Comparison of ENCODE assay signal across 8 cellular contexts in the genomic region with DNA sequence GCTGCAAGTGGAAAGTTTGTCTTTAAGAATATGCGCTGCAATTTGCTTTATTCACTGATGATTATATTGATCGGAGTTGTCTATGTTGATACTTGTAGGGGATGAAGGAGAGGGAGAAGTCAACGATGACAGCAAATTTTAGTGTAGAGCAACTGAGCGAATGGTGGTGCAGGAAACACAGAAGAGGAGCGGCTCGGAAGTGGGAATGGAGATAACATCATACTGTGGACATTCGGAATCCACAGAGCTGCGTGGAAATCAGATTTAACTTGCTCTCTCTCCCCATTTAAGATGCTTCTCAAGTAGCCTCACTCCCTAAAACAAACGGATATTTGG. TPM values are rescaled to one million over a fixed set of nuclear protein-coding genes. Genes with fewer than 3 reads are reported as not detected.
A peak's percentile ranks its signal among the peaks of the same experiment; 100 is the strongest.
DNase-seq lines count a peak whose midpoint lies in the region; ATAC-seq and TF ChIP-seq lines count a peak whose summit lies in the region.

No MANE protein-coding gene starts in this region.

- H3K4me1 Mint-ChIP-seq in activated CD8-positive, alpha-beta T cell treated with anti-CD3 and anti-CD28 coated beads, Interleukin-2, amount 10 ng/mL, durations not matched to agents 7 days and 5 days (ENCODE audit: low read depth): peaks cover 45% of the 10 kb centered on the region
- H3K4me1 Mint-ChIP-seq in immature natural killer cell: peaks cover 49 to 56% of the 10 kb centered on the region in 2 donors

- no peaks in the 10 kb centered on the region for H3K9me3 Mint-ChIP-seq in activated CD8-positive, alpha-beta T cell treated with anti-CD3 and anti-CD28 coated beads, Interleukin-2, amount 10 ng/mL, durations not matched to agents 7 days and 5 days (ENCODE audit: insufficient read depth)
- H3K9me3 Mint-ChIP-seq in immature natural killer cell: no peaks in the 10 kb centered on the region

- WGBS in stomach, 5 donors: 37 to 52% (median 44%) methylated on average over 9 of the region's 9 CpGs

- H3K27ac Mint-ChIP-seq in activated CD8-positive, alpha-beta T cell treated with anti-CD3 and anti-CD28 coated beads, Interleukin-2, amount 10 ng/mL, durations not matched to agents 7 days and 5 days: peak overlapping the region; percentile 95
- peak overlapping the region; percentile 77 to 93 (median 92) for H3K27ac Mint-ChIP-seq in immature natural killer cell

- H3K4me3 Mint-ChIP-seq in activated CD8-positive, alpha-beta T cell treated with anti-CD3 and anti-CD28 coated beads, Interleukin-2, amount 10 ng/mL, durations not matched to agents 7 days and 5 days: peak overlapping the region; percentile 96
- H3K4me3 Mint-ChIP-seq in immature natural killer cell: peak overlapping the region; percentile 92 to 97 (median 93)

- H3K27me3 ChIP-seq in stomach: no peaks in the 10 kb centered on the region

- peaks cover 27 to 47% (median 35%) of the 10 kb centered on the region in 4 donors for H3K4me1 ChIP-seq in stomach

- no peak for ATAC-seq in activated CD8-positive, alpha-beta T cell treated with anti-CD3 and anti-CD28 coated beads, Interleukin-2, amount 10 ng/mL, durations not matched to agents 7 days and 5 days
- ATAC-seq in left colon (no peak), GM18498 (IDR thresholded peaks at IDR 0.05; ENCODE audit: unreplicated experiment) (no peak), GM18909 (IDR thresholded peaks at IDR 0.05; ENCODE audit: poor library complexity, unreplicated experiment) (no peak)

- CTCF ChIA-PET in activated CD8-positive, alpha-beta T cell treated with anti-CD3 and anti-CD28 coated beads, Interleukin-2, amount 10 ng/mL, durations not matched to agents 7 days and 5 days (lab: Charles Lee): interaction anchor here (0.6 to 2.1 kb wide), 9 partner anchors 13 to 268 kb away, joined by 3 to 11 read pairs (median 4); a partner anchor contains a TSS

- TF ChIP-seq EP300 in stomach (IDR thresholded peaks at IDR 0.05): no peak

- TF ChIP-seq POLR2A in stomach (IDR thresholded peaks at IDR 0.05): no peak

- intact Hi-C loops in stomach (cut with DNase I; ENCODE audit: low total_unique reads): no loop called here
- intact Hi-C loops in left colon (cut with DNase I, micrococcal nuclease): no loop called here

- no peaks in the 10 kb centered on the region for H3K9me3 ChIP-seq in stomach

- peak overlapping the region; percentile 76 to 92 (median 90) for H3K27ac ChIP-seq in stomach

- DNase-seq in NCI-H2171 treated with DMSO at 0.1 percent for 48 hours (lab: John Stamatoyannopoulos, UW) (peak; percentile 26), NCI-H2171 (lab: John Stamatoyannopoulos, UW) (no peak), immature natural killer cell (no peak), stomach (no peak), left colon (no peak)
- no peak for DNase-seq in activated CD8-positive, alpha-beta T cell treated with anti-CD3 and anti-CD28 coated beads, Interleukin-2, amount 10 ng/mL, durations not matched to agents 7 days and 5 days

- no peak for TF ChIP-seq CTCF in stomach (IDR thresholded peaks at IDR 0.05)

- H3K27me3 Mint-ChIP-seq in activated CD8-positive, alpha-beta T cell treated with anti-CD3 and anti-CD28 coated beads, Interleukin-2, amount 10 ng/mL, durations not matched to agents 7 days and 5 days (ENCODE audit: low read depth): no peaks in the 10 kb centered on the region
- peaks cover 9 to 32% (median 24%) of the 10 kb centered on the region in 3 donors for H3K27me3 Mint-ChIP-seq in immature natural killer cell (ENCODE audit: low read depth in 3 of 3)

- peaks cover 33% of the 10 kb centered on the region for H3K36me3 Mint-ChIP-seq in activated CD8-positive, alpha-beta T cell treated with anti-CD3 and anti-CD28 coated beads, Interleukin-2, amount 10 ng/mL, durations not matched to agents 7 days and 5 days (ENCODE audit: low read depth)
- peaks cover 0 to 12% (median 0%) of the 10 kb centered on the region in 3 donors for H3K36me3 Mint-ChIP-seq in immature natural killer cell

- peak overlapping the region; percentile 60 to 75 (median 70) for H3K4me3 ChIP-seq in stomach

- POLR2A ChIA-PET in activated CD8-positive, alpha-beta T cell treated with anti-CD3 and anti-CD28 coated beads, Interleukin-2, amount 10 ng/mL, durations not matched to agents 7 days and 5 days (lab: Charles Lee): interaction anchor here (0.6 to 3.9 kb wide), 7 partner anchors 9 to 219 kb away, joined by 3 to 39 read pairs (median 3); a partner anchor contains a TSS

- peaks cover 9 to 36% (median 33%) of the 10 kb centered on the region in 4 donors for H3K36me3 ChIP-seq in stomach

RNA-seq across cellular contexts. Expression of a gene that starts 0.7 kb away (rescaled TPM):
- total RNA-seq in activated CD8-positive, alpha-beta T cell treated with anti-CD3 and anti-CD28 coated beads, Interleukin-2, amount 10 ng/mL, durations not matched to agents 7 days and 5 days: 10 to 100 TPM; 85.7 to 92.6 TPM
- polyA plus RNA-seq in immature natural killer cell (100 to 1,000 TPM; 111 to 183 (median 126) TPM), stomach (100 to 1,000 TPM in 2 of 3 donors, 10 to 100 TPM in 1; 60.6 to 108 (median 100) TPM)
- total RNA-seq in stomach (10 to 100 TPM; 35.3 to 94.0 (median 74.1) TPM), left colon (10 to 100 TPM; 61.1 to 62.6 TPM)

RNA-seq across cellular contexts. Expression of a gene that starts 24.0 kb away (rescaled TPM):
- 10 to 100 TPM; 35.9 to 39.2 TPM for total RNA-seq in activated CD8-positive, alpha-beta T cell treated with anti-CD3 and anti-CD28 coated beads, Interleukin-2, amount 10 ng/mL, durations not matched to agents 7 days and 5 days
- 10 to 100 TPM; 30.4 to 81.2 (median 45.8) TPM for polyA plus RNA-seq in immature natural killer cell
- total RNA-seq in stomach: 10 to 100 TPM in 4 of 5 donors, 1 to 10 TPM in 1; 1.4 to 99.5 (median 67.0) TPM
- polyA plus RNA-seq in stomach: 100 to 1,000 TPM; 119 to 139 (median 119) TPM
- 10 to 100 TPM; 77.2 to 98.0 TPM for total RNA-seq in left colon

RNA-seq across cellular contexts. Expression of a gene that starts 52.1 kb away (rescaled TPM):
- 10 to 100 TPM; 16.9 to 17.6 TPM for total RNA-seq in activated CD8-positive, alpha-beta T cell treated with anti-CD3 and anti-CD28 coated beads, Interleukin-2, amount 10 ng/mL, durations not matched to agents 7 days and 5 days
- polyA plus RNA-seq in immature natural killer cell: 10 to 100 TPM in 2 of 3 donors, 1 to 10 TPM in 1; 7.1 to 16.3 (median 10.0) TPM
- total RNA-seq in stomach: 10 to 100 TPM in 1 of 5 donors, 1 to 10 TPM in 3, not detected in 1; 1.3 to 12.3 (median 5.7) TPM
- 10 to 100 TPM; 11.2 to 13.9 (median 11.6) TPM for polyA plus RNA-seq in stomach
- total RNA-seq in left colon: 1 to 10 TPM; 7.5 to 9.4 TPM

RNA-seq across cellular contexts. Expression of a gene that starts 52.5 kb away (rescaled TPM):
- total RNA-seq in activated CD8-positive, alpha-beta T cell treated with anti-CD3 and anti-CD28 coated beads, Interleukin-2, amount 10 ng/mL, durations not matched to agents 7 days and 5 days: 1 to 10 TPM; 2.3 to 2.9 TPM
- 1 to 10 TPM in 2 of 3 donors, not detected in 1; 3.1 to 3.3 TPM for polyA plus RNA-seq in immature natural killer cell
- 1 to 10 TPM in 1 of 5 donors, not detected in 4; 3.2 TPM for total RNA-seq in stomach
- 1 to 10 TPM in 2 of 3 donors, not detected in 1; 1.8 to 2.8 TPM for polyA plus RNA-seq in stomach
- total RNA-seq in left colon: 1 to 10 TPM in 1 of 2 donors, not detected in 1; 1.8 TPM
